In the genomic region with DNA sequence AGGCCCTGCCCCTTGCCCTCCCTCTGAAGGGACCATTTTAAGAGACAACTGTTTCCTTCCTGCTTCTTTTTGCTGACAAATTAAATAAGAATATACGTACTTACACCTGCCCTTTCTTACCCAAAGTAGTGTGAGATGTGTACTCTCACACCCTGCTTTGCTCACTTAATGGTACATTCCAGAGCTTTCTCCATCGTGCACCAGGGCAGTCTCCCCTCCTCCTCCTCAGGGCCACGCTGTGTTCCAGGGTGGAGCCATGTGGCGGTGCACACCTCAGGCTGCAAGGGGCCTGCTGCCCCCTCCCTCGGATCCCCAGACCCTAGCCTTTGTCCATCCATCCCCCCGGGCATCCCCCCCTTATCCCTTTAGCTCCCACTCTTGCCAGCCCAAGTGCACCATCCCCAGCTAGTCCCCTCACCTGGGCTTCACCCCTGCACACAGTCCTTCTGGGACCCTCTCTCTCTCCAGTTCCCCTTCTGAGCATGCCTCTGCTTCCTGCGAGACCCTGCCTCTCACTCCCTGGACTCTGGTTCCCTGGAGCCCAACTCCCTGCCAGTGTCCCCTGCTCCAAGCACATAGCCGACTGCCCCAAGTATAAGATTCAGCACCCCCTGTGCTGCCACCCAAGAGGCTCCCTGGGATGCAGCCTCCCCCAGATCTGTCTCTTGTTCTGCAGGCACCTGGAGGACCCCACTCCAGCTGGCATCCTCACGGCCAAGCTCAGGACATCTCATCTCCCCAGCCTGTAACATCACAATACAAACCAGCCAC, we compare ENCODE assay signal across 18 cellular contexts.
DNase-seq lines count a peak whose midpoint lies in the region; ATAC-seq and TF ChIP-seq lines count a peak whose summit lies in the region.
"Had no signal": no experiment of that assay in that cellular context is flagged by ENCODE, and none has a peak within 500 bp of the region (broad histone marks: within the 10 kb centered on the region; RNA-seq: fewer than 3 reads in every experiment).

No MANE protein-coding gene starts in this region.

- H3K27me3 ChIP-seq in H9 (ENCODE audit: insufficient read depth, low read length), result no peaks in the 10 kb centered on the region
- H3K27me3 ChIP-seq in iPS-20b (ENCODE audit: insufficient read depth, low read length), result no peaks in the 10 kb centered on the region
- H3K27me3 ChIP-seq in adrenal gland, result no peaks in the 10 kb centered on the region

- intact Hi-C loops in posterior vena cava (cut with DNase I), result loop anchor here in 1 of 2 donors (5.0 kb wide), 1 partner anchor 850 kb away; no protein-coding TSS in a partner anchor
- intact Hi-C loops in adrenal gland (cut with DNase I), result no loop called here

- H3T11ph ChIP-seq in H9 (ENCODE audit: low read length), result no peak overlapping the region

- no peaks in the 10 kb centered on the region for H3K79me2 ChIP-seq in H9 (ENCODE audit: insufficient read depth, low read length)

- H2BK12ac ChIP-seq in H9 (ENCODE audit: insufficient read length, low read depth, low read length), result no peak overlapping the region

- peaks cover 44 to 45% of the 10 kb centered on the region in 2 experiments for H3K4me1 Mint-ChIP-seq in H9
- H3K4me1 Mint-ChIP-seq in activated T-helper 17 cell treated with anti-CD3 and anti-CD28 coated beads, Interleukin-2, amount 50 U/mL, for 72 hours, result no peaks in the 10 kb centered on the region

- H4K5ac ChIP-seq in H9 (ENCODE audit: insufficient read length, low read depth, low read length), result no peak overlapping the region

- H3K27me3 Mint-ChIP-seq in H9 (ENCODE audit: low read depth), result no peaks in the 10 kb centered on the region; the same call in none of the 2 replicates
- no peaks in the 10 kb centered on the region for H3K27me3 Mint-ChIP-seq in activated T-helper 17 cell treated with anti-CD3 and anti-CD28 coated beads, Interleukin-2, amount 50 U/mL, for 72 hours

- no peak overlapping the region for H3K56ac ChIP-seq in H9 (ENCODE audit: insufficient read length, low read depth, low read length)

- H3K18ac ChIP-seq in H9 (ENCODE audit: insufficient read length, low read depth, low read length), result peak overlapping the region; percentile 12

- peak overlapping the region; percentile 50; the same call in 1 of the 2 replicates for H3K14ac ChIP-seq in H9 (ENCODE audit: insufficient read depth, low read length)

- no peak for ATAC-seq in activated T-helper 17 cell treated with anti-CD3 and anti-CD28 coated beads, Interleukin-2, amount 50 U/mL, for 72 hours (replicated peaks)

- H2BK20ac ChIP-seq in H9 (ENCODE audit: low read depth, low read length, poor library complexity, severe bottlenecking), result no peak overlapping the region

- no peaks in the 10 kb centered on the region for H3K9me3 ChIP-seq in H9 (ENCODE audit: control insufficient read depth, low read depth, low read length)
- H3K9me3 ChIP-seq in iPS-20b (ENCODE audit: insufficient read depth, low read depth, low read length), result no peaks in the 10 kb centered on the region
- H3K9me3 ChIP-seq in adrenal gland (replicated peaks in 1 of 3), result no peaks in the 10 kb centered on the region
- H3K9me3 ChIP-seq: Caco-2 had no signal

- H3K4ac ChIP-seq in H9 (ENCODE audit: low read depth, low read length), result no peak overlapping the region; the same call in 1 of the 2 replicates

- H3K27ac ChIP-seq in H9 (ENCODE audit: insufficient read length, low read depth, low read length), result no peak overlapping the region
- no peak overlapping the region for H3K27ac ChIP-seq in iPS-20b (ENCODE audit: low read length)
- no peak overlapping the region for H3K27ac ChIP-seq in adrenal gland

- H3K4me3 ChIP-seq in iPS-20b (ENCODE audit: low read length), result no peak overlapping the region
- H3K4me3 ChIP-seq in adrenal gland, result no peak overlapping the region

- H2BK120ac ChIP-seq in H9 (ENCODE audit: low read depth, low read length, poor library complexity, severe bottlenecking), result no peak overlapping the region

- WGBS in H9 (ENCODE audit: extremely low coverage, insufficient read length, low lambda C conversion rate), result no CpG with 5 or more reads among the region's 9 CpGs
- 63 to 79% (median 74%) methylated on average over 5 to 9 of the region's 9 CpGs for WGBS in adrenal gland, 4 donors

- no peak overlapping the region for H3K23ac ChIP-seq in H9 (ENCODE audit: insufficient read length, low read depth, low read length)

- H3K4me2 ChIP-seq in H9 (ENCODE audit: insufficient read depth, insufficient read length, low read length), result no peak overlapping the region

- no peak for TF ChIP-seq CTCF in H9 (conservative IDR thresholded peaks at IDR 0.05)
- TF ChIP-seq CTCF in adrenal gland (IDR thresholded peaks at IDR 0.05), result no peak

- H3K9me3 Mint-ChIP-seq in H9, result no peaks in the 10 kb centered on the region
- H3K9me3 Mint-ChIP-seq in activated T-helper 17 cell treated with anti-CD3 and anti-CD28 coated beads, Interleukin-2, amount 50 U/mL, for 72 hours, result no peaks in the 10 kb centered on the region

- no peak overlapping the region for H2BK15ac ChIP-seq in H9 (ENCODE audit: low read depth, low read length)

- no peak overlapping the region for H2AK5ac ChIP-seq in H9 (ENCODE audit: insufficient read length, low read length)

- H3K27ac Mint-ChIP-seq in H9, result peak overlapping the region in 2 of 3 experiments; percentile 68 to 79; a peak in 5 of 7 replicates
- peak overlapping the region; percentile 48 for H3K27ac Mint-ChIP-seq in activated T-helper 17 cell treated with anti-CD3 and anti-CD28 coated beads, Interleukin-2, amount 50 U/mL, for 72 hours

- no peak overlapping the region for H3K9ac ChIP-seq in H9 (ENCODE audit: extremely low read depth, insufficient read length, low read length)
- peak overlapping the region; percentile 37; the same call in 1 of the 2 replicates for H3K9ac ChIP-seq in iPS-20b (ENCODE audit: low read depth, low read length)

- no peak overlapping the region for H2BK5ac ChIP-seq in H9 (ENCODE audit: insufficient read length, low read length)

- no peak for TF ChIP-seq POLR2A in adrenal gland (IDR thresholded peaks at IDR 0.05)

- no peak overlapping the region; a peak in 1 of 5 replicates for H3K4me3 Mint-ChIP-seq in H9
- no peak overlapping the region for H3K4me3 Mint-ChIP-seq in activated T-helper 17 cell treated with anti-CD3 and anti-CD28 coated beads, Interleukin-2, amount 50 U/mL, for 72 hours

- no peaks in the 10 kb centered on the region for H4K20me1 ChIP-seq in H9 (ENCODE audit: control insufficient read depth, insufficient read depth, insufficient read length)

- no peak overlapping the region for H4K91ac ChIP-seq in H9 (ENCODE audit: insufficient read length, low read depth, low read length)

- H3K4me1 ChIP-seq in H9 (ENCODE audit: insufficient read depth, low read length) (peaks cover 7% of the 10 kb centered on the region; the same call in 1 of the 2 replicates), iPS-20b (ENCODE audit: insufficient read depth, low read length) (peaks cover 24% of the 10 kb centered on the region), adrenal gland (replicated peaks in 1 of 2) (no peaks in the 10 kb centered on the region)
- H3K4me1 ChIP-seq: Caco-2 had no signal

- DNase-seq in H9, result peak; percentile 54
- DNase-seq in posterior vena cava (ENCODE audit: low spot score), result peak; percentile 48
- DNase-seq in middle frontal gyrus (ENCODE audit: extremely low spot score, low spot score), result no peak
- DNase-seq in NCI-H1417 treated with DMSO at 0.1 percent for 48 hours (lab: John Stamatoyannopoulos, UW), result no peak
- no peak for DNase-seq in adrenal gland
- DNase-seq: Caco-2, DMS153, GOT3, IMR-90, Kasumi-1, NCI-H187 treated with DMSO at 0.1 percent for 48 hours, NCI-H446, NCI-H69, OCI-M1, RPMI8226, SIG-M5 had no signal

- H2AFZ ChIP-seq in H9 (ENCODE audit: low read length), result no peak overlapping the region

- H3K36me3 Mint-ChIP-seq in H9 (ENCODE audit: insufficient read depth in 1 of 3, low read depth in 3 of 3), result no peaks in the 10 kb centered on the region
- no peaks in the 10 kb centered on the region for H3K36me3 Mint-ChIP-seq in activated T-helper 17 cell treated with anti-CD3 and anti-CD28 coated beads, Interleukin-2, amount 50 U/mL, for 72 hours (ENCODE audit: low read depth)

- H3K79me1 ChIP-seq in H9 (ENCODE audit: insufficient read depth, low read depth, low read length, poor library complexity, severe bottlenecking), result no peaks in the 10 kb centered on the region

- H3K36me3 ChIP-seq in iPS-20b (ENCODE audit: insufficient read depth, low read depth, low read length) (no peaks in the 10 kb centered on the region), adrenal gland (replicated peaks in 1 of 2) (no peaks in the 10 kb centered on the region)

- no peaks in the 10 kb centered on the region for H3K23me2 ChIP-seq in H9 (ENCODE audit: insufficient read length, low read depth, low read length, poor library complexity, severe bottlenecking)

- no peak overlapping the region for H4K8ac ChIP-seq in H9 (replicated peaks; ENCODE audit: insufficient read length, low read depth, low read length)

Comparison
In these comparisons a context has a peak if more than half of its experiments do, and no peak if none do; other contexts are left out.
1. DNase-seq: peak in H9 (single experiment) and posterior vena cava (single experiment); none in middle frontal gyrus (single experiment), NCI-H1417 treated with DMSO at 0.1 percent for 48 hours (single experiment) and adrenal gland (0 of 7).